In genomic region chr17:82333279-82334171, GRCh38 we compare ENCODE assay signal across 8 cellular contexts. TPM values are rescaled to one million over a fixed set of nuclear protein-coding genes. Genes with fewer than 3 reads are reported as not detected.
DNase-seq lines count a peak whose midpoint lies in the region; ATAC-seq and TF ChIP-seq lines count a peak whose summit lies in the region.

Gene SECTM1 (minus strand): TSS chr17:82333766. CDS start chr17:82327240, 6,526 bp downstream.

- H3K4me3 ChIP-seq in BLaER1 treated with 17β-estradiol and CSF1 and Interleukin-3, amounts not matched to agents 10 nM and 100 nM, result peak within 1 kb of the TSS; percentile 46 to 72 (median 56)
- H3K4me3 ChIP-seq in MM.1S (ENCODE audit: low read length), result peak within 1 kb of the TSS; percentile 55
- H3K4me3 ChIP-seq in mammary epithelial cell (replicated peaks in 1 of 3; ENCODE audit: insufficient read depth in 1 of 3, low read depth in 2 of 3, low read length in 3 of 3), result peak within 1 kb of the TSS; percentile 27 to 46 (median 37)
- peak within 1 kb of the TSS; percentile 21 to 55 (median 29) for H3K4me3 ChIP-seq in right lobe of liver
- H3K4me3 ChIP-seq in thyroid gland (replicated peaks in 1 of 3), result peak within 1 kb of the TSS in 2 of 3 donors; percentile 44 to 46

- ATAC-seq in right lobe of liver (peak in 2 of 4 donors; percentile 2 to 23), GM18502 (IDR thresholded peaks at IDR 0.05; ENCODE audit: poor library complexity, unreplicated experiment) (no peak)

- H3K9me2 ChIP-seq in MM.1S (replicated peaks; ENCODE audit: insufficient read depth, low read length), result no peaks in the 10 kb centered on the region

- TF ChIP-seq CTCF in MM.1S (IDR thresholded peaks at IDR 0.05; ENCODE audit: low read length) (no peak), mammary epithelial cell (conservative IDR thresholded peaks at IDR 0.05 in 1 of 2, IDR thresholded peaks at IDR 0.05 in 1 of 2; ENCODE audit: extremely low read depth in 1 of 2, insufficient read depth in 1 of 2, low read depth in 1 of 2, low read length in 2 of 2) (no peak), right lobe of liver (IDR thresholded peaks at IDR 0.05) (no peak), thyroid gland (IDR thresholded peaks at IDR 0.05) (no peak)

- peak within 1 kb of the TSS; percentile 86 to 99 (median 97) for H3K4me2 ChIP-seq in BLaER1 treated with 17β-estradiol and CSF1 and Interleukin-3, amounts not matched to agents 10 nM and 100 nM
- H3K4me2 ChIP-seq in MM.1S (ENCODE audit: low read depth, low read length), result peak within 1 kb of the TSS; percentile 90
- H3K4me2 ChIP-seq in mammary epithelial cell (ENCODE audit: insufficient read depth, low read depth, low read length), result peak within 1 kb of the TSS; percentile 91

- peaks cover 47 to 73% (median 52%) of the 10 kb centered on the region in 11 experiments for H3K27me3 ChIP-seq in BLaER1 treated with 17β-estradiol and CSF1 and Interleukin-3, amounts not matched to agents 10 nM and 100 nM
- H3K27me3 ChIP-seq in MM.1S (replicated peaks; ENCODE audit: insufficient read depth, low read length) (no peaks in the 10 kb centered on the region), mammary epithelial cell (ENCODE audit: insufficient read depth, low read length) (no peaks in the 10 kb centered on the region), right lobe of liver (no peaks in the 10 kb centered on the region), thyroid gland (no peaks in the 10 kb centered on the region)

- DNase-seq in MM.1S (peak; percentile 35), mammary epithelial cell (no peak), right lobe of liver (peak in 2 of 3 donors; percentile 60 to 76), thyroid gland (peak; percentile 37 to 52), G401 (ENCODE audit: low spot score) (no peak), T-helper 9 cell (no peak)

- 3% methylated on average over 24 of the region's 90 CpGs for WGBS in mammary epithelial cell (ENCODE audit: low coverage, missing lambda C conversion rate)
- 10% methylated on average over 12 of the region's 90 CpGs for WGBS in right lobe of liver (ENCODE audit: insufficient coverage, low coverage, low lambda C conversion rate, missing lambda C conversion rate)
- 1% methylated on average over 17 to 25 of the region's 90 CpGs for WGBS in thyroid gland, 2 donors

- H3K36me3 ChIP-seq in BLaER1 treated with 17β-estradiol and CSF1 and Interleukin-3, amounts not matched to agents 10 nM and 100 nM, result no peaks in the 10 kb centered on the region
- H3K36me3 ChIP-seq in MM.1S (replicated peaks; ENCODE audit: insufficient read depth, low read length), result no peaks in the 10 kb centered on the region
- no peaks in the 10 kb centered on the region for H3K36me3 ChIP-seq in mammary epithelial cell (ENCODE audit: insufficient read depth, low read length)
- H3K36me3 ChIP-seq in right lobe of liver, result no peaks in the 10 kb centered on the region
- no peaks in the 10 kb centered on the region for H3K36me3 ChIP-seq in thyroid gland

- intact Hi-C loops in mammary epithelial cell (cut with micrococcal nuclease) (no loop called here), right lobe of liver (cut with DNase I) (no loop called here), thyroid gland (cut with DNase I) (no loop called here)

- H3F3A ChIP-seq in MM.1S (ENCODE audit: insufficient read depth, low read length), result peaks cover 19% of the 10 kb centered on the region

- BruUV-seq in mammary epithelial cell (replicated peaks; lab: Mats Ljungman, UMichigan), result no TSS peak

- dilution Hi-C loops in mammary epithelial cell (cut with HindIII; ENCODE audit: low sequenced_read_pairs), result loop anchor here (10.0 kb wide), 4 partner anchors 59 to 299 kb away; partner anchors contain the start of genes CSNK1D, DCXR and RAC3

- peaks cover 23 to 55% (median 35%) of the 10 kb centered on the region in 11 experiments; a peak in 15 of 22 replicates for H4K20me1 ChIP-seq in BLaER1 treated with 17β-estradiol and CSF1 and Interleukin-3, amounts not matched to agents 10 nM and 100 nM
- H4K20me1 ChIP-seq in MM.1S (ENCODE audit: insufficient read depth, low read length), result no peaks in the 10 kb centered on the region
- no peaks in the 10 kb centered on the region for H4K20me1 ChIP-seq in mammary epithelial cell (ENCODE audit: insufficient read depth, low read length)

- no peaks in the 10 kb centered on the region for H3K9me3 ChIP-seq in BLaER1 treated with 17β-estradiol and CSF1 and Interleukin-3, amounts not matched to agents 10 nM and 100 nM (replicated peaks in 1 of 11)
- H3K9me3 ChIP-seq in MM.1S (replicated peaks; ENCODE audit: insufficient read depth, low read length) (no peaks in the 10 kb centered on the region), mammary epithelial cell (replicated peaks; ENCODE audit: insufficient read depth, low read length) (no peaks in the 10 kb centered on the region), right lobe of liver (no peaks in the 10 kb centered on the region), thyroid gland (no peaks in the 10 kb centered on the region)

- in situ Hi-C loops in mammary epithelial cell (cut with MboI; ENCODE audit: low sequenced_read_pairs in 2 of 2) (loop anchor here in 1 of 2 donors (10.0 kb wide), 1 partner anchor 89 kb away; no protein-coding TSS in a partner anchor), G401 (cut with HindIII; ENCODE audit: low sequenced_read_pairs) (no loop called here)

- peak within 1 kb of the TSS in 4 of 11 experiments; percentile 60 to 76 (median 67); a peak in 7 of 22 replicates for H3K27ac ChIP-seq in BLaER1 treated with 17β-estradiol and CSF1 and Interleukin-3, amounts not matched to agents 10 nM and 100 nM
- H3K27ac ChIP-seq in MM.1S (ENCODE audit: low read length) (peak within 1 kb of the TSS; percentile 78), mammary epithelial cell (ENCODE audit: insufficient read depth, low read depth, low read length) (no peak within 1 kb of the TSS), right lobe of liver (peak within 1 kb of the TSS; percentile 76 to 97 (median 94)), thyroid gland (no peak within 1 kb of the TSS)

- H3K79me2 ChIP-seq in MM.1S (ENCODE audit: low read length) (no peaks in the 10 kb centered on the region), mammary epithelial cell (ENCODE audit: insufficient read depth, low read length) (no peaks in the 10 kb centered on the region)

- peaks cover 55 to 98% (median 96%) of the 10 kb centered on the region in 10 experiments for H3K4me1 ChIP-seq in BLaER1 treated with 17β-estradiol and CSF1 and Interleukin-3, amounts not matched to agents 10 nM and 100 nM
- H3K4me1 ChIP-seq in MM.1S (ENCODE audit: low read length) (peaks cover 44% of the 10 kb centered on the region), mammary epithelial cell (ENCODE audit: insufficient read depth, low read length) (peaks cover 48% of the 10 kb centered on the region), right lobe of liver (peaks cover 0 to 23% (median 10%) of the 10 kb centered on the region in 4 donors), thyroid gland (peaks cover 27 to 41% of the 10 kb centered on the region in 2 donors)

- H2AFZ ChIP-seq in MM.1S (ENCODE audit: low read length) (peak within 1 kb of the TSS; percentile 77), mammary epithelial cell (ENCODE audit: low read depth, low read length) (peak within 1 kb of the TSS; percentile 73)

- H3K9ac ChIP-seq in BLaER1 treated with 17β-estradiol and CSF1 and Interleukin-3, amounts not matched to agents 10 nM and 100 nM, result peak within 1 kb of the TSS in 10 of 11 experiments; percentile 23 to 68 (median 56); a peak in 18 of 22 replicates
- H3K9ac ChIP-seq in MM.1S (ENCODE audit: low read length) (peak within 1 kb of the TSS; percentile 67), mammary epithelial cell (ENCODE audit: insufficient read depth, low read length) (no peak within 1 kb of the TSS)

- TF ChIP-seq POLR2A in right lobe of liver (IDR thresholded peaks at IDR 0.05), result no peak
- no peak for TF ChIP-seq POLR2A in thyroid gland (IDR thresholded peaks at IDR 0.05)

- CTCF ChIA-PET in mammary epithelial cell (lab: Charles Lee; ENCODE audit: low non-redundant PET), result no interaction called here

RNA-seq across cellular contexts. Expression of gene SECTM1, which starts in this region (rescaled TPM):
- total RNA-seq in mammary epithelial cell, result 1 to 10 TPM; 2.7 to 3.5 TPM
- 3.0 TPM for polyA plus RNA-seq in mammary epithelial cell
- polyA minus RNA-seq in mammary epithelial cell, result 2.4 TPM
- total RNA-seq in right lobe of liver, result 1 to 10 TPM; 3.9 to 7.4 (median 5.8) TPM
- 10 to 100 TPM in 1 of 4 donors, 1 to 10 TPM in 3; 4.1 to 15.3 (median 5.1) TPM for total RNA-seq in thyroid gland
- 3.1 and 10.5 TPM in 2 replicates for total RNA-seq in G401 (2014; rRNA removed; shearing (Covaris generic))

Comparison
In these comparisons a context has a peak if more than half of its experiments do, and no peak if none do; other contexts are left out.
1. H3K27ac ChIP-seq: peak in MM.1S (single experiment) and right lobe of liver (3 of 3); none in mammary epithelial cell (single experiment) and thyroid gland (0 of 3).
2. DNase-seq: peak in MM.1S (single experiment), right lobe of liver (2 of 3) and thyroid gland (2 of 2); none in mammary epithelial cell (single experiment), G401 (single experiment) and T-helper 9 cell (single experiment).
3. Peak in every context shown above with its lines, with median percentiles within 50 percentile points of each other: H3K4me2 ChIP-seq and H3K4me3 ChIP-seq.